In genomic region chr3:159028706-159029105, GRCh38 we compare ENCODE assay signal across 28 cellular contexts. TPM values are rescaled to one million over a fixed set of nuclear protein-coding genes. Genes with fewer than 3 reads are reported as not detected.
"Had no signal": no experiment of that assay in that cellular context is flagged by ENCODE, and none has a peak within 500 bp of the region (broad histone marks: within the 10 kb centered on the region; RNA-seq: fewer than 3 reads in every experiment).

No MANE protein-coding gene starts in this region.

- H3K36me3 Mint-ChIP-seq: activated naive CD8-positive, alpha-beta T cell treated with anti-CD3 and anti-CD28 coated beads, Interleukin-2, amount 10 ng/mL, durations not matched to agents 7 days and 5 days had no signal

- H3K4me1 Mint-ChIP-seq: activated naive CD8-positive, alpha-beta T cell treated with anti-CD3 and anti-CD28 coated beads, Interleukin-2, amount 10 ng/mL, durations not matched to agents 7 days and 5 days had no signal

- H3K27me3 Mint-ChIP-seq: activated naive CD8-positive, alpha-beta T cell treated with anti-CD3 and anti-CD28 coated beads, Interleukin-2, amount 10 ng/mL, durations not matched to agents 7 days and 5 days had no signal

- H3K4me3 Mint-ChIP-seq: activated CD8-positive, alpha-beta T cell treated with anti-CD3 and anti-CD28 coated beads, Interleukin-2, amount 10 ng/mL, durations not matched to agents 7 days and 5 days; activated naive CD8-positive, alpha-beta T cell treated with anti-CD3 and anti-CD28 coated beads, Interleukin-2, amount 10 ng/mL, durations not matched to agents 7 days and 5 days; T-helper 1 cell treated with Interleukin-12 subunit alpha and Interleukin-12 subunit beta and Interleukin-4 antibody, amounts not matched to agents 30 μg/mL and 1 μg/mL, for 36 hours had no signal

- H3K9me3 Mint-ChIP-seq: activated naive CD8-positive, alpha-beta T cell treated with anti-CD3 and anti-CD28 coated beads, Interleukin-2, amount 10 ng/mL, durations not matched to agents 7 days and 5 days; T-helper 1 cell treated with Interleukin-12 subunit alpha and Interleukin-12 subunit beta and Interleukin-4 antibody, amounts not matched to agents 30 μg/mL and 1 μg/mL, for 36 hours had no signal

- DNase-seq: activated CD4-positive, alpha-beta T cell treated with anti-CD3 and anti-CD28 coated beads for 48 hours; activated CD4-positive, alpha-beta T cell treated with anti-CD3 and anti-CD28 coated beads, Interleukin-2, amount 50 U/mL, for 4 hours; activated CD4-positive, CD25-positive, alpha-beta regulatory T cell treated with anti-CD3 and anti-CD28 coated beads, Interleukin-2, amount 50 U/mL, for 72 hours; activated CD8-positive, alpha-beta memory T cell treated with anti-CD3 and anti-CD28 coated beads, Interleukin-2, amount 50 U/mL, for 48 hours; activated CD8-positive, alpha-beta T cell treated with anti-CD3 and anti-CD28 coated beads, Interleukin-2, amount 10 ng/mL, durations not matched to agents 7 days and 5 days; activated naive CD4-positive, alpha-beta T cell treated with anti-CD3 and anti-CD28 coated beads, Interleukin-2, amount 50 U/mL, for 16 hours; activated naive CD8-positive, alpha-beta T cell treated with anti-CD3 and anti-CD28 coated beads, Interleukin-2, amount 10 ng/mL, durations not matched to agents 7 days and 5 days; activated T-cell treated with anti-CD3 and anti-CD28 coated beads, Interleukin-2, amount 50 U/mL, for 1 hour; adrenal gland; anterior cingulate cortex; caudate nucleus; MG63; NCI-H1105; NCI-H1436; NCI-H1694 treated with DMSO at 0.1 percent for 48 hours; NCI-H2029 treated with DMSO at 0.1 percent for 48 hours; NCI-H345; NCI-H510A; NCI-H526 treated with DMSO at 0.1 percent for 48 hours; NCI-H82; NK-92 treated with Interleukin-12 subunit alpha and Interleukin-12 subunit beta, amount 100 ng/mL, for 24 hours; OCI-M1; Right ventricle myocardium superior; SJCRH30; SK-N-SH; SW 1271 had no signal

- ATAC-seq: activated CD8-positive, alpha-beta T cell treated with anti-CD3 and anti-CD28 coated beads, Interleukin-2, amount 10 ng/mL, durations not matched to agents 7 days and 5 days; Panc1 had no signal

- H3K27ac Mint-ChIP-seq: activated CD8-positive, alpha-beta T cell treated with anti-CD3 and anti-CD28 coated beads, Interleukin-2, amount 10 ng/mL, durations not matched to agents 7 days and 5 days; activated naive CD8-positive, alpha-beta T cell treated with anti-CD3 and anti-CD28 coated beads, Interleukin-2, amount 10 ng/mL, durations not matched to agents 7 days and 5 days; T-helper 1 cell treated with Interleukin-12 subunit alpha and Interleukin-12 subunit beta and Interleukin-4 antibody, amounts not matched to agents 30 μg/mL and 1 μg/mL, for 36 hours had no signal

RNA-seq across cellular contexts. Expression of gene IQCJ, which starts 40.4 kb away (rescaled TPM):
- total RNA-seq: activated CD8-positive, alpha-beta T cell treated with anti-CD3 and anti-CD28 coated beads, Interleukin-2, amount 10 ng/mL, durations not matched to agents 7 days and 5 days; activated naive CD8-positive, alpha-beta T cell treated with anti-CD3 and anti-CD28 coated beads, Interleukin-2, amount 10 ng/mL, durations not matched to agents 7 days and 5 days; SJCRH30 had no signal
- polyA plus RNA-seq: adrenal gland, SK-N-SH had no signal
